20 cellular contexts compared by ENCODE assay signal in the genomic region with DNA sequence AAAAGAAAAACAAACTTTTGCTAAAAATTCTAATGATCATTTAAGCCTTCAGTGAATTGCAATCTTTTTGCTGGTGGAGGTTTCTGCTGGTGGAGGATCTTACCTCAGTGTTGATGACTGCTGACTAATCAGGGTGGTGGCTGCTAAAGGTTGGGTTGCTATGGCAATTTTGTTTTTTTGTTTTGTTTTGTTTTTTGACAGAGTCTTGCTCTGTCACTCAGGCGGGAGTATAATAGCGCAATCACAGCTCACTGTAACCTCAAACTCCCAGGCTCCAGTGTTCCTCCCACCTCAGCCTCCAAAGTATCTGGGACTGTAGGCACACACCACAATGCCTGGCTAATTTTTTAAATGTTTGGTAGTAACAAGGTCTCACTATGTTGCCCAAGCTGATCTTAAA.
DNase-seq lines count a peak whose midpoint lies in the region; ATAC-seq and TF ChIP-seq lines count a peak whose summit lies in the region.
"Had no signal": no experiment of that assay in that cellular context is flagged by ENCODE, and none has a peak within 500 bp of the region (broad histone marks: within the 10 kb centered on the region; RNA-seq: fewer than 3 reads in every experiment).

No MANE protein-coding gene starts in this region.

- H3K27ac Mint-ChIP-seq in T-helper 17 cell: peak overlapping the region; percentile 22
- H3K27ac Mint-ChIP-seq: activated naive CD4-positive, alpha-beta T cell treated with anti-CD3 and anti-CD28 coated beads, Interleukin-2, amount 50 U/mL, for 24 hours; stimulated activated naive CD8-positive, alpha-beta T cell treated with anti-CD3 and anti-CD28 coated beads, Interleukin-15, amount 100 ng/mL, for 72 hours had no signal

- no peak for TF ChIP-seq CTCF in fibroblast of mammary gland (conservative IDR thresholded peaks at IDR 0.05; ENCODE audit: control insufficient read depth, insufficient read depth, low read depth, low read length)

- DNase-seq in CD1c-positive myeloid dendritic cell (ENCODE audit: extremely low spot score): peak; percentile 6
- peak; percentile 2 for DNase-seq in ELR (ENCODE audit: low read depth)
- DNase-seq in T-helper 17 cell: no peak
- DNase-seq in fibroblast of mammary gland (ENCODE audit: low read depth): peak; percentile 10
- no peak for DNase-seq in activated effector memory CD4-positive, alpha-beta T cell treated with Interleukin-2 at 50 U/mL for 16 hours
- no peak for DNase-seq in iPS-NIHi11 (ENCODE audit: low spot score)
- no peak for DNase-seq in stimulated activated CD4-positive, alpha-beta T cell treated with anti-CD3 and anti-CD28 coated beads, Interleukin-2, amount 100 ng/mL, for 24 hours
- DNase-seq: activated CD4-positive, alpha-beta T cell treated with anti-CD3 and anti-CD28 coated beads for 4 hours; COR-L47; dermis blood vessel endothelial cell; NCI-H1092 treated with DMSO at 0.1 percent for 48 hours; NCI-H2107; NCI-H524 treated with DMSO at 0.1 percent for 48 hours; right lobe of liver; stimulated activated naive CD8-positive, alpha-beta T cell treated with anti-CD3 and anti-CD28 coated beads, Interleukin-15, amount 100 ng/mL, for 72 hours had no signal

- no peaks in the 10 kb centered on the region for H3K9me3 ChIP-seq in T-helper 17 cell (ENCODE audit: control insufficient read depth, low read length, poor library complexity, severe bottlenecking)
- H3K9me3 ChIP-seq: right lobe of liver had no signal

- ATAC-seq in T-helper 17 cell (peak; percentile 71), GM21619 (IDR thresholded peaks at IDR 0.05; ENCODE audit: unreplicated experiment) (no peak)
- ATAC-seq: Panc1; right lobe of liver; SK-N-SH treated with all-trans-retinoic acid at 6 μM for 48 hours; stimulated activated naive CD8-positive, alpha-beta T cell treated with anti-CD3 and anti-CD28 coated beads, Interleukin-15, amount 100 ng/mL, for 72 hours had no signal

- no peaks in the 10 kb centered on the region for H3K27me3 Mint-ChIP-seq in T-helper 17 cell
- H3K27me3 Mint-ChIP-seq: activated naive CD4-positive, alpha-beta T cell treated with anti-CD3 and anti-CD28 coated beads, Interleukin-2, amount 50 U/mL, for 24 hours; stimulated activated naive CD8-positive, alpha-beta T cell treated with anti-CD3 and anti-CD28 coated beads, Interleukin-15, amount 100 ng/mL, for 72 hours had no signal

- no peak overlapping the region for H3K4me3 Mint-ChIP-seq in T-helper 17 cell
- H3K4me3 Mint-ChIP-seq: activated naive CD4-positive, alpha-beta T cell treated with anti-CD3 and anti-CD28 coated beads, Interleukin-2, amount 50 U/mL, for 24 hours; stimulated activated naive CD8-positive, alpha-beta T cell treated with anti-CD3 and anti-CD28 coated beads, Interleukin-15, amount 100 ng/mL, for 72 hours had no signal

- H3K36me3 Mint-ChIP-seq in T-helper 17 cell (ENCODE audit: low read depth): no peaks in the 10 kb centered on the region

- peaks cover 6% of the 10 kb centered on the region for H3K4me1 Mint-ChIP-seq in T-helper 17 cell
- H3K4me1 Mint-ChIP-seq: activated naive CD4-positive, alpha-beta T cell treated with anti-CD3 and anti-CD28 coated beads, Interleukin-2, amount 50 U/mL, for 24 hours; stimulated activated naive CD8-positive, alpha-beta T cell treated with anti-CD3 and anti-CD28 coated beads, Interleukin-15, amount 100 ng/mL, for 72 hours had no signal

- no peak overlapping the region for H3K4me3 ChIP-seq in fibroblast of mammary gland (ENCODE audit: control insufficient read depth, low read depth, low read length)
- H3K4me3 ChIP-seq: lung, right lobe of liver had no signal

Comparison
In these comparisons a context has a peak if more than half of its experiments do, and no peak if none do; other contexts are left out.
1. DNase-seq: peak in CD1c-positive myeloid dendritic cell (single experiment), ELR (single experiment) and fibroblast of mammary gland (single experiment); none in T-helper 17 cell (0 of 3), activated effector memory CD4-positive, alpha-beta T cell treated with Interleukin-2 at 50 U/mL for 16 hours (single experiment), iPS-NIHi11 (single experiment) and stimulated activated CD4-positive, alpha-beta T cell treated with anti-CD3 and anti-CD28 coated beads, Interleukin-2, amount 100 ng/mL, for 24 hours (0 of 2).